Comparison of ENCODE assay signal across 16 cellular contexts in the genomic region with DNA sequence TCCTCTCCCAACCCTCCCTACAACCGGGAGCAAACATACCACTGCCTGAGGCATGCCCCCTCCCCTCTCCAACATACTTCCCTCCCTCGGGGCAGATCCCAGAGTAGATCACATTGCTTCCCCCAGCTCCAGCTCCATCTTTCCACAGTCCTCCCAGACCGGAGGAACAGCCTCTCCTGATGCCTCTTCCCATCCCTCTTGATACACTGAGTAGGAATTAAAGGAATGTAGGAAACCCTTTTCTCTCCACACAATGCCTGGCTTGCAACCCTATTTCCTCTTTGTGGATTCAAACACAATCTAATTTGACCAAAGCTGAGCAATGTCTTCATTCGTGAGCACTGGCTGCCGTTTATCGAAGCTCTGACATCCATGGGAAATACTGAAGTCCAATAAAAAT.
A peak's percentile ranks its signal among the peaks of the same experiment; 100 is the strongest.
DNase-seq lines count a peak whose midpoint lies in the region; ATAC-seq and TF ChIP-seq lines count a peak whose summit lies in the region.
"Had no signal": no experiment of that assay in that cellular context is flagged by ENCODE, and none has a peak within 500 bp of the region (broad histone marks: within the 10 kb centered on the region; RNA-seq: fewer than 3 reads in every experiment).

No MANE protein-coding gene starts in this region.

- ATAC-seq in sciatic nerve (no peak), T-helper 17 cell (no peak)
- ATAC-seq: K562, mucosa of descending colon had no signal

- H3K27ac ChIP-seq in brain microvascular endothelial cell (peak overlapping the region; percentile 89), stomach smooth muscle (ENCODE audit: low read length) (peak overlapping the region; percentile 78)

- DNase-seq in HFFc6 (peak; percentile 52), brain microvascular endothelial cell (no peak), iris pigment epithelial cell (ENCODE audit: low read depth) (peak; percentile 41), sciatic nerve (ENCODE audit: low spot score) (no peak), HAP-1 (ENCODE audit: low spot score in 2 of 2) (no peak), T-helper 17 cell (no peak)
- no peak for DNase-seq in stimulated activated CD4-positive, alpha-beta T cell treated with anti-CD3 and anti-CD28 coated beads, Interleukin-15, amount 100 ng/mL, for 24 hours
- DNase-seq: activated effector memory CD4-positive, alpha-beta T cell treated with anti-CD3 and anti-CD28 coated beads, Interleukin-2, amount 50 U/mL, for 16 hours; CD4-positive, CD25-positive, alpha-beta regulatory T cell; endodermal cell; kidney glomerular epithelial cell; mucosa of descending colon; NCI-H1105; NCI-H2227 treated with DMSO at 0.1 percent for 48 hours had no signal

- peak overlapping the region; percentile 23 for H3K4me3 Mint-ChIP-seq in HFFc6
- H3K4me3 Mint-ChIP-seq in T-helper 17 cell: no peak overlapping the region
- H3K4me3 Mint-ChIP-seq: CD4-positive, CD25-positive, alpha-beta regulatory T cell; endodermal cell had no signal

- H3K9me3 ChIP-seq in stomach smooth muscle (ENCODE audit: control insufficient read depth in 2 of 2, low read length in 2 of 2): peaks cover 0 to 2% of the 10 kb centered on the region in 2 donors
- no peaks in the 10 kb centered on the region for H3K9me3 ChIP-seq in HAP-1
- H3K9me3 ChIP-seq in T-helper 17 cell (ENCODE audit: control insufficient read depth, low read length, poor library complexity, severe bottlenecking): no peaks in the 10 kb centered on the region
- H3K9me3 ChIP-seq: mucosa of descending colon had no signal

- no peak overlapping the region for H3K4me3 ChIP-seq in brain microvascular endothelial cell (ENCODE audit: low read depth, low read length)
- no peak overlapping the region for H3K4me3 ChIP-seq in stomach smooth muscle (ENCODE audit: low read length in 2 of 2)
- no peak overlapping the region for H3K4me3 ChIP-seq in HAP-1
- H3K4me3 ChIP-seq: K562, mucosa of descending colon had no signal

- in situ Hi-C loops in brain microvascular endothelial cell (cut with HindIII; ENCODE audit: low pct_ligation_motif_present, low sequenced_read_pairs) (no loop called here), HAP-1 (cut with MboI; ENCODE audit: low sequenced_read_pairs) (no loop called here)

- TF ChIP-seq CTCF in HFFc6 (IDR thresholded peaks at IDR 0.05) (no peak), brain microvascular endothelial cell (IDR thresholded peaks at IDR 0.05; ENCODE audit: low read depth, low read length, missing control alignments) (no peak)

- peaks cover 60% of the 10 kb centered on the region for H3K4me1 Mint-ChIP-seq in HFFc6 (ENCODE audit: low read depth)
- H3K4me1 Mint-ChIP-seq in T-helper 17 cell: peaks cover 5% of the 10 kb centered on the region

- no peak overlapping the region for H3K9ac ChIP-seq in stomach smooth muscle (ENCODE audit: low read length in 2 of 2)

- no peaks in the 10 kb centered on the region for H3K27me3 ChIP-seq in brain microvascular endothelial cell (replicated peaks)
- H3K27me3 ChIP-seq in stomach smooth muscle (ENCODE audit: control insufficient read depth in 1 of 2, insufficient read depth in 2 of 2, low read length in 2 of 2): peaks cover 0 to 2% of the 10 kb centered on the region in 2 donors
- H3K27me3 ChIP-seq in HAP-1 (ENCODE audit: low read depth): no peaks in the 10 kb centered on the region

- peaks cover 41% of the 10 kb centered on the region for H3K4me1 ChIP-seq in stomach smooth muscle (ENCODE audit: control insufficient read depth, insufficient read depth, low read length)
- peaks cover 11% of the 10 kb centered on the region for H3K4me1 ChIP-seq in HAP-1

- no peaks in the 10 kb centered on the region for H3K9me3 Mint-ChIP-seq in HFFc6
- H3K9me3 Mint-ChIP-seq: CD4-positive, CD25-positive, alpha-beta regulatory T cell had no signal

- H3K36me3 ChIP-seq in brain microvascular endothelial cell (replicated peaks) (no peaks in the 10 kb centered on the region), stomach smooth muscle (ENCODE audit: control insufficient read depth in 2 of 2, insufficient read depth in 2 of 2, low read length in 2 of 2) (no peaks in the 10 kb centered on the region), HAP-1 (replicated peaks) (no peaks in the 10 kb centered on the region)

- intact Hi-C loops in sciatic nerve (cut with DNase I): no loop called here

- H3K27me3 Mint-ChIP-seq in HFFc6 (ENCODE audit: insufficient read depth) (no peaks in the 10 kb centered on the region), T-helper 17 cell (no peaks in the 10 kb centered on the region)
- H3K27me3 Mint-ChIP-seq: CD4-positive, CD25-positive, alpha-beta regulatory T cell had no signal

- no peaks in the 10 kb centered on the region for H3K36me3 Mint-ChIP-seq in HFFc6 (ENCODE audit: low read depth)
- H3K36me3 Mint-ChIP-seq in T-helper 17 cell (ENCODE audit: low read depth): no peaks in the 10 kb centered on the region
- H3K36me3 Mint-ChIP-seq: CD4-positive, CD25-positive, alpha-beta regulatory T cell had no signal

- H3K27ac Mint-ChIP-seq in HFFc6: peak overlapping the region; percentile 75
- H3K27ac Mint-ChIP-seq in T-helper 17 cell: no peak overlapping the region
- H3K27ac Mint-ChIP-seq: endodermal cell had no signal

Comparison
In these comparisons a context has a peak if more than half of its experiments do, and no peak if none do; other contexts are left out.
1. DNase-seq: peak in HFFc6 (single experiment) and iris pigment epithelial cell (single experiment); none in brain microvascular endothelial cell (single experiment), stimulated activated CD4-positive, alpha-beta T cell treated with anti-CD3 and anti-CD28 coated beads, Interleukin-15, amount 100 ng/mL, for 24 hours (single experiment), sciatic nerve (single experiment), HAP-1 (0 of 2) and T-helper 17 cell (0 of 3).